1 cellular context compared by ENCODE assay signal in the genomic region with DNA sequence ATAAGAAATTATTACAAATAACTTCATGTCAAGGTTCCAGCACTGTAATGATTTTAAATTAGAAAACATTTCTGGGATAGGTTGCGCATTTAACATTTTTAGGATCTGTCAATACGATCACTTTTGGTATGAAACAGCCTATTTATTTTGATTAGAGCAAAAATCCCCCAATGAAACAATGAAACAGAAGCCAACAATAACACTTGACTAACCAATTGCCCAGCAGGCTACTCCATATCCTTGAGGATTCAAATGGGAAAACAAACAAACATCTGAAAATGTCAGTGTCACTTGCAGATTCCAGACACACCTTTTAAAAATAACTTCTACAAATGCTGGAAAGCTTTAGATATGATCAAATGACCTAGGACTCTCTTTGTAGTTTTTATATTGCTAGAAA.
TF ChIP-seq lines count a peak whose summit lies in the region.

No MANE protein-coding gene starts in this region.

TF ChIP-seq in GM23338, 12 proteins besides CTCF, POLR2A, EP300 and RAD21 (continued from another document):
- TF ChIP-seq, protein P1, sequence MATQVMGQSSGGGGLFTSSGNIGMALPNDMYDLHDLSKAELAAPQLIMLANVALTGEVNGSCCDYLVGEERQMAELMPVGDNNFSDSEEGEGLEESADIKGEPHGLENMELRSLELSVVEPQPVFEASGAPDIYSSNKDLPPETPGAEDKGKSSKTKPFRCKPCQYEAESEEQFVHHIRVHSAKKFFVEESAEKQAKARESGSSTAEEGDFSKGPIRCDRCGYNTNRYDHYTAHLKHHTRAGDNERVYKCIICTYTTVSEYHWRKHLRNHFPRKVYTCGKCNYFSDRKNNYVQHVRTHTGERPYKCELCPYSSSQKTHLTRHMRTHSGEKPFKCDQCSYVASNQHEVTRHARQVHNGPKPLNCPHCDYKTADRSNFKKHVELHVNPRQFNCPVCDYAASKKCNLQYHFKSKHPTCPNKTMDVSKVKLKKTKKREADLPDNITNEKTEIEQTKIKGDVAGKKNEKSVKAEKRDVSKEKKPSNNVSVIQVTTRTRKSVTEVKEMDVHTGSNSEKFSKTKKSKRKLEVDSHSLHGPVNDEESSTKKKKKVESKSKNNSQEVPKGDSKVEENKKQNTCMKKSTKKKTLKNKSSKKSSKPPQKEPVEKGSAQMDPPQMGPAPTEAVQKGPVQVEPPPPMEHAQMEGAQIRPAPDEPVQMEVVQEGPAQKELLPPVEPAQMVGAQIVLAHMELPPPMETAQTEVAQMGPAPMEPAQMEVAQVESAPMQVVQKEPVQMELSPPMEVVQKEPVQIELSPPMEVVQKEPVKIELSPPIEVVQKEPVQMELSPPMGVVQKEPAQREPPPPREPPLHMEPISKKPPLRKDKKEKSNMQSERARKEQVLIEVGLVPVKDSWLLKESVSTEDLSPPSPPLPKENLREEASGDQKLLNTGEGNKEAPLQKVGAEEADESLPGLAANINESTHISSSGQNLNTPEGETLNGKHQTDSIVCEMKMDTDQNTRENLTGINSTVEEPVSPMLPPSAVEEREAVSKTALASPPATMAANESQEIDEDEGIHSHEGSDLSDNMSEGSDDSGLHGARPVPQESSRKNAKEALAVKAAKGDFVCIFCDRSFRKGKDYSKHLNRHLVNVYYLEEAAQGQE (IDR thresholded peaks at IDR 0.05; ENCODE audit: unreplicated experiment), result no peak
- TF ChIP-seq, protein P2, sequence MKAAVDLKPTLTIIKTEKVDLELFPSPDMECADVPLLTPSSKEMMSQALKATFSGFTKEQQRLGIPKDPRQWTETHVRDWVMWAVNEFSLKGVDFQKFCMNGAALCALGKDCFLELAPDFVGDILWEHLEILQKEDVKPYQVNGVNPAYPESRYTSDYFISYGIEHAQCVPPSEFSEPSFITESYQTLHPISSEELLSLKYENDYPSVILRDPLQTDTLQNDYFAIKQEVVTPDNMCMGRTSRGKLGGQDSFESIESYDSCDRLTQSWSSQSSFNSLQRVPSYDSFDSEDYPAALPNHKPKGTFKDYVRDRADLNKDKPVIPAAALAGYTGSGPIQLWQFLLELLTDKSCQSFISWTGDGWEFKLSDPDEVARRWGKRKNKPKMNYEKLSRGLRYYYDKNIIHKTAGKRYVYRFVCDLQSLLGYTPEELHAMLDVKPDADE (IDR thresholded peaks at IDR 0.05), result no peak
- TF ChIP-seq ZNF331 (CRISPR knock-in tag; IDR thresholded peaks at IDR 0.05; ENCODE audit: low read depth) (no peak), EZH2phosphoT487 (IDR thresholded peaks at IDR 0.05; ENCODE audit: unreplicated experiment) (no peak), CREB1 (CRISPR knock-in tag; IDR thresholded peaks at IDR 0.05; ENCODE audit: low read depth) (no peak), JUNB (IDR thresholded peaks at IDR 0.05; ENCODE audit: unreplicated experiment) (no peak), EZH2 (IDR thresholded peaks at IDR 0.05; ENCODE audit: low read depth, unreplicated experiment) (no peak), STAT1 (IDR thresholded peaks at IDR 0.05; ENCODE audit: unreplicated experiment) (no peak)
